In the genomic region with DNA sequence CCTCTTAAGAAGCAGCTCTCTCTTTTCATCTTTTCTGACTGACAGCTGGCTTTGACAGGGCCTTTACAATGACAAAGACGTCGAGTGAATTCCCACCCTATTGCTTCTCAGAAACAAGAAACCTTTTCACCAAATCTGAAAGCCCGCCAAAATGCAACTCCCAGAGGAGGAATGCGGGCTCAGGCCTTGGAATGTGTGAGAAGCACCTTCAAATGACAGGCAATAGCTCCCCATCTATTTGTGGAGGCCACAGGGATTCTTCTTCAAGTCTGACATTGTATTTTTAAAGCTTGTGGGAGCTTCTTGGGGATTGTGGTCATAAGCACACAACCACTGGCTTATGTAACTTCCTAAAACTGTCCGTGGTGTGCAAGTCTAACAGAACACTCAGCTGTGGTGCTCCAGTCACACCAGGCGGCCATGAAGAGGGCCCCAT, we compare ENCODE assay signal across 16 cellular contexts.
A peak's percentile ranks its signal among the peaks of the same experiment; 100 is the strongest.
DNase-seq lines count a peak whose midpoint lies in the region; FAIRE-seq and TF ChIP-seq lines count a peak whose summit lies in the region.
"Had no signal": no experiment of that assay in that cellular context is flagged by ENCODE, and none has a peak within 500 bp of the region (broad histone marks: within the 10 kb centered on the region; RNA-seq: fewer than 3 reads in every experiment).

No MANE protein-coding gene starts in this region.

- FAIRE-seq in H1 (lab: Jason Lieb, UNC), result no peak
- FAIRE-seq: endometrium, TTC549 had no signal

- no peak overlapping the region for H2BK20ac ChIP-seq in H1 (ENCODE audit: low read length)

- no peak overlapping the region for H3K18ac ChIP-seq in H1 (ENCODE audit: extremely low read depth, low read length)

- no peak overlapping the region for H3K14ac ChIP-seq in H1 (ENCODE audit: insufficient read length)

- TF ChIP-seq CTCF in HL-60 (IDR thresholded peaks at IDR 0.05; ENCODE audit: insufficient read depth, low read length) (no peak), H1 (IDR thresholded peaks at IDR 0.05; ENCODE audit: control extremely low read depth in 1 of 3, insufficient read depth in 1 of 3, low read depth in 1 of 3, low read length in 3 of 3) (no peak), smooth muscle cell (IDR thresholded peaks at IDR 0.05; ENCODE audit: borderline replicate concordance, insufficient read depth, poor library complexity, severe bottlenecking) (no peak)

- TF ChIP-seq EP300 in H1 (IDR thresholded peaks at IDR 0.05; ENCODE audit: borderline replicate concordance in 1 of 2, low read depth in 2 of 2, low read length in 2 of 2), result no peak

- TF ChIP-seq RAD21 in H1 (IDR thresholded peaks at IDR 0.05 in 1 of 2, conservative IDR thresholded peaks at IDR 0.05 in 1 of 2; ENCODE audit: low read depth in 2 of 2, low read length in 2 of 2), result no peak

- peak; percentile 77 to 81 for DNase-seq in HL-60 (ENCODE audit: low read depth in 1 of 2, low spot score in 1 of 2)
- DNase-seq in RPMI7951 (ENCODE audit: low read depth), result peak; percentile 47
- no peak for DNase-seq in H1 (ENCODE audit: low read depth in 1 of 2, low spot score in 2 of 2)
- DNase-seq in smooth muscle cell (lab: John Stamatoyannopoulos, UW; ENCODE audit: unreplicated experiment), result no peak
- no peak for DNase-seq in activated naive CD4-positive, alpha-beta T cell treated with anti-CD3 and anti-CD28 coated beads, Interleukin-2, amount 50 U/mL, for 16 hours
- no peak for DNase-seq in retina
- no peak for DNase-seq in stimulated activated CD4-positive, alpha-beta T cell treated with anti-CD3 and anti-CD28 coated beads, Interleukin-12 subunit alpha, Interleukin-12 subunit beta, amount 100 ng/mL, for 4 hours
- no peak for DNase-seq in DMS53 treated with DMSO at 0.1 percent for 48 hours (lab: John Stamatoyannopoulos, UW; ENCODE audit: unreplicated experiment)
- DNase-seq: activated CD8-positive, alpha-beta T cell treated with anti-CD3 and anti-CD28 coated beads, Interleukin-2, amount 10 ng/mL, durations not matched to agents 7 days and 5 days; NCI-H2029; NCI-H748 treated with DMSO at 0.1 percent for 48 hours; SHP77 treated with DMSO at 0.1 percent for 48 hours; stimulated activated CD4-positive, alpha-beta T cell treated with anti-CD3 and anti-CD28 coated beads, Interleukin-4, amount 100 ng/mL, for 24 hours had no signal

- whole genome bisulfite sequencing in H1 (ENCODE audit: extremely low coverage in 1 of 2, insufficient coverage in 1 of 2, insufficient read length in 1 of 2, insufficient replicate concordance in 2 of 2, low coverage in 1 of 2, low lambda C conversion rate in 2 of 2, missing lambda C conversion rate in 1 of 2), 2 experiments, result 72% methylated on average over 6 of the region's 6 CpGs; no CpG with 5 or more reads in 1 of the 2 experiments
- WGBS in smooth muscle cell (ENCODE audit: low lambda C conversion rate), result 47% methylated on average over 6 of the region's 6 CpGs

- no peak overlapping the region for H2BK5ac ChIP-seq in H1 (ENCODE audit: low read depth, low read length)

- H3K4me3 ChIP-seq in HL-60 (replicated peaks; ENCODE audit: insufficient read depth, low read length) (no peak overlapping the region), H1 (ENCODE audit: extremely low read depth in 1 of 4, insufficient read depth in 2 of 4, low read depth in 3 of 4, low read length in 4 of 4) (no peak overlapping the region), smooth muscle cell (no peak overlapping the region)

- H3K9me3 ChIP-seq in H1 (ENCODE audit: insufficient read depth in 2 of 2, low read depth in 1 of 2, low read length in 1 of 2) (no peaks in the 10 kb centered on the region), smooth muscle cell (replicated peaks; ENCODE audit: low read depth) (no peaks in the 10 kb centered on the region)

- peaks cover 54% of the 10 kb centered on the region in 2 experiments for H4K20me1 ChIP-seq in H1 (replicated peaks in 1 of 2; ENCODE audit: control insufficient read depth in 1 of 2, insufficient read depth in 2 of 2, low read length in 2 of 2)
- H4K20me1 ChIP-seq in smooth muscle cell (ENCODE audit: low read depth), result peaks cover 37% of the 10 kb centered on the region

- peaks cover 8% of the 10 kb centered on the region; the same call in 1 of the 2 replicates for H3K79me1 ChIP-seq in H1 (ENCODE audit: low read depth, low read length)

- no peak overlapping the region for H2BK15ac ChIP-seq in H1 (ENCODE audit: low read length)

- no peak overlapping the region for H3K4ac ChIP-seq in H1 (replicated peaks; ENCODE audit: insufficient read length, low read depth, low read length)

- peaks cover 0 to 22% (median 15%) of the 10 kb centered on the region in 4 experiments; a peak in 6 of 7 replicates for H3K4me1 ChIP-seq in H1 (replicated peaks in 1 of 4; ENCODE audit: control insufficient read depth in 3 of 4, insufficient read depth in 4 of 4, low read length in 3 of 4)
- peaks cover 88% of the 10 kb centered on the region for H3K4me1 ChIP-seq in smooth muscle cell (ENCODE audit: low read depth)

- peaks cover 2 to 40% (median 7%) of the 10 kb centered on the region in 4 experiments; a peak in 3 of 8 replicates for H3K36me3 ChIP-seq in H1 (ENCODE audit: control insufficient read depth in 2 of 4, insufficient read depth in 4 of 4, low read length in 3 of 4)
- no peaks in the 10 kb centered on the region for H3K36me3 ChIP-seq in smooth muscle cell (ENCODE audit: low read depth)

- no peak overlapping the region for H3K56ac ChIP-seq in H1 (replicated peaks; ENCODE audit: insufficient read length, low read depth, low read length)

- H3K9ac ChIP-seq in H1 (replicated peaks in 1 of 4; ENCODE audit: extremely low read depth in 1 of 4, low read depth in 3 of 4, low read length in 3 of 4) (no peak overlapping the region), smooth muscle cell (ENCODE audit: low read depth) (no peak overlapping the region)

- H4K5ac ChIP-seq in H1 (ENCODE audit: insufficient read length, low read depth, low read length), result no peak overlapping the region

- H3K79me2 ChIP-seq in H1 (ENCODE audit: control insufficient read depth in 1 of 2, insufficient read depth in 2 of 2, low read length in 2 of 2), result peaks cover 49 to 99% of the 10 kb centered on the region in 2 experiments
- peaks cover 76% of the 10 kb centered on the region for H3K79me2 ChIP-seq in smooth muscle cell (ENCODE audit: low read depth)

- H3K27ac ChIP-seq in HL-60 (replicated peaks) (no peak overlapping the region), H1 (ENCODE audit: low read depth, low read length) (no peak overlapping the region), smooth muscle cell (ENCODE audit: low read depth) (peak overlapping the region; percentile 82)
- H3K27ac ChIP-seq: C4-2B had no signal

- H2BK120ac ChIP-seq in H1 (replicated peaks; ENCODE audit: low read depth, low read length), result no peak overlapping the region

- POLR2A ChIA-PET in H1 (lab: Charles Lee; ENCODE audit: partially characterized antibody), result interaction anchor here (0.9 to 2.0 kb wide), 5 partner anchors 10 to 122 kb away, joined by 3 to 8 read pairs (median 8); no protein-coding TSS in a partner anchor

- no peaks in the 10 kb centered on the region for H3K23me2 ChIP-seq in H1 (ENCODE audit: low read depth, low read length)

- H2AFZ ChIP-seq in H1 (ENCODE audit: low read length) (no peak overlapping the region), smooth muscle cell (ENCODE audit: low read depth) (no peak overlapping the region)

- no peak overlapping the region for H3K23ac ChIP-seq in H1 (ENCODE audit: insufficient read length)

- no peak overlapping the region for H4K91ac ChIP-seq in H1 (replicated peaks; ENCODE audit: insufficient read length, low read length)

- H3K27me3 ChIP-seq in HL-60 (ENCODE audit: insufficient read depth, poor library complexity, severe bottlenecking) (no peaks in the 10 kb centered on the region), H1 (replicated peaks in 1 of 4; ENCODE audit: control insufficient read depth in 3 of 4, extremely low read depth in 1 of 4, insufficient read depth in 3 of 4, low read length in 3 of 4) (peaks cover 0 to 1% (median 0%) of the 10 kb centered on the region in 4 experiments; a peak in 1 of 7 replicates), smooth muscle cell (ENCODE audit: low read depth) (no peaks in the 10 kb centered on the region)

- H2AK5ac ChIP-seq in H1 (ENCODE audit: low read depth, low read length), result no peak overlapping the region

- peaks cover 19% of the 10 kb centered on the region for H3F3A ChIP-seq in smooth muscle cell (ENCODE audit: low read depth)

- CTCF ChIA-PET in H1 (lab: Charles Lee; ENCODE audit: partially characterized antibody), result interaction anchor here (0.8 to 1.7 kb wide), 6 partner anchors 10 to 141 kb away, joined by 3 to 6 read pairs (median 5); no protein-coding TSS in a partner anchor

- H3K4me2 ChIP-seq in H1 (ENCODE audit: insufficient read depth in 1 of 2, low read depth in 2 of 2, low read length in 2 of 2) (0 out of 4 replicates have a peak overlapping the region, but pooled peaks of 1 of the 2 experiments have one; percentile 14), smooth muscle cell (peak overlapping the region; percentile 57)

- H4K8ac ChIP-seq in H1 (ENCODE audit: extremely low read depth, insufficient read depth, low read length), result no peak overlapping the region

- no peak overlapping the region for H2BK12ac ChIP-seq in H1 (ENCODE audit: low read depth, low read length)

- TF ChIP-seq POLR2A in H1 (IDR thresholded peaks at IDR 0.05; ENCODE audit: control extremely low read depth in 1 of 2, low read depth in 2 of 2, low read length in 2 of 2), result no peak

TF ChIP-seq in H1, 55 proteins besides CTCF, POLR2A, EP300 and RAD21:
- TF ChIP-seq HDAC2 (IDR thresholded peaks at IDR 0.05; ENCODE audit: borderline replicate concordance in 1 of 2, low read depth in 2 of 2, low read length in 2 of 2) (peak in 1 of 2 experiments; percentile 29; a peak in 1 of 4 replicates), TEAD4 (IDR thresholded peaks at IDR 0.05; ENCODE audit: low read depth, low read length) (peak; percentile 95), RFX5 (IDR thresholded peaks at IDR 0.05; ENCODE audit: borderline replicate concordance, low read depth, low read length) (no peak), CTBP2 (IDR thresholded peaks at IDR 0.05; ENCODE audit: borderline replicate concordance, insufficient read depth, insufficient read length, low read length) (peak; percentile 74), SIN3A (conservative IDR thresholded peaks at IDR 0.05 in 1 of 2, IDR thresholded peaks at IDR 0.05 in 1 of 2; ENCODE audit: low read depth in 1 of 2, low read length in 2 of 2) (peak; percentile 83 to 93; a peak in 3 of 4 replicates), TAF1 (IDR thresholded peaks at IDR 0.05; ENCODE audit: low read depth, low read length) (no peak), CBX5 (IDR thresholded peaks at IDR 0.05; ENCODE audit: low read depth, low read length) (no peak), NRF1 (IDR thresholded peaks at IDR 0.05; ENCODE audit: low read depth, low read length) (no peak)
- TF ChIP-seq, protein P1, sequence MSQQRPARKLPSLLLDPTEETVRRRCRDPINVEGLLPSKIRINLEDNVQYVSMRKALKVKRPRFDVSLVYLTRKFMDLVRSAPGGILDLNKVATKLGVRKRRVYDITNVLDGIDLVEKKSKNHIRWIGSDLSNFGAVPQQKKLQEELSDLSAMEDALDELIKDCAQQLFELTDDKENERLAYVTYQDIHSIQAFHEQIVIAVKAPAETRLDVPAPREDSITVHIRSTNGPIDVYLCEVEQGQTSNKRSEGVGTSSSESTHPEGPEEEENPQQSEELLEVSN (IDR thresholded peaks at IDR 0.05), result peak; percentile 81; the same call in 1 of the 2 replicates

Comparison
In these comparisons a context has a peak if more than half of its experiments do, and no peak if none do; other contexts are left out.
1. DNase-seq: peak in HL-60 (2 of 2) and RPMI7951 (single experiment); none in H1 (0 of 2), smooth muscle cell (single experiment), activated naive CD4-positive, alpha-beta T cell treated with anti-CD3 and anti-CD28 coated beads, Interleukin-2, amount 50 U/mL, for 16 hours (single experiment), retina (single experiment), stimulated activated CD4-positive, alpha-beta T cell treated with anti-CD3 and anti-CD28 coated beads, Interleukin-12 subunit alpha, Interleukin-12 subunit beta, amount 100 ng/mL, for 4 hours (single experiment) and DMS53 treated with DMSO at 0.1 percent for 48 hours (single experiment).